ENCODE assay signal across 13 cellular contexts in genomic region chr4:41476310-41476709, GRCh38.
"Had no signal": no experiment of that assay in that cellular context is flagged by ENCODE, and none has a peak within 500 bp of the region (broad histone marks: within the 10 kb centered on the region; RNA-seq: fewer than 3 reads in every experiment).

No MANE protein-coding gene starts in this region.

- H3K27ac Mint-ChIP-seq: activated T-helper 17 cell treated with anti-CD3 and anti-CD28 coated beads, Interleukin-2, amount 50 U/mL, for 72 hours; endodermal cell; mesothelial cell of epicardium; stimulated activated naive CD8-positive, alpha-beta T cell treated with anti-CD3 and anti-CD28 coated beads, Interleukin-15, amount 100 ng/mL, for 72 hours had no signal

- H3K27me3 Mint-ChIP-seq: stimulated activated naive CD8-positive, alpha-beta T cell treated with anti-CD3 and anti-CD28 coated beads, Interleukin-15, amount 100 ng/mL, for 72 hours had no signal

- H3K36me3 Mint-ChIP-seq: mesothelial cell of epicardium had no signal

- H3K36me3 ChIP-seq: gastroesophageal sphincter, heart right ventricle, WERI-Rb-1 had no signal

- H3K4me1 Mint-ChIP-seq: activated T-helper 17 cell treated with anti-CD3 and anti-CD28 coated beads, Interleukin-2, amount 50 U/mL, for 72 hours; stimulated activated naive CD8-positive, alpha-beta T cell treated with anti-CD3 and anti-CD28 coated beads, Interleukin-15, amount 100 ng/mL, for 72 hours had no signal

- H3K4me3 Mint-ChIP-seq: activated T-helper 17 cell treated with anti-CD3 and anti-CD28 coated beads, Interleukin-2, amount 50 U/mL, for 72 hours; endodermal cell; mesothelial cell of epicardium; stimulated activated naive CD8-positive, alpha-beta T cell treated with anti-CD3 and anti-CD28 coated beads, Interleukin-15, amount 100 ng/mL, for 72 hours had no signal

- H3K9me3 ChIP-seq: gastroesophageal sphincter, heart right ventricle, testis had no signal

- ATAC-seq: activated T-helper 17 cell treated with anti-CD3 and anti-CD28 coated beads, Interleukin-2, amount 50 U/mL, for 72 hours; gastroesophageal sphincter; left cardiac atrium; sciatic nerve; stimulated activated naive CD8-positive, alpha-beta T cell treated with anti-CD3 and anti-CD28 coated beads, Interleukin-15, amount 100 ng/mL, for 72 hours had no signal

- H3K27me3 ChIP-seq: gastroesophageal sphincter, heart right ventricle, testis had no signal

- H3K4me1 ChIP-seq: testis had no signal

- H3K9me3 Mint-ChIP-seq: activated T-helper 17 cell treated with anti-CD3 and anti-CD28 coated beads, Interleukin-2, amount 50 U/mL, for 72 hours; endodermal cell; mesothelial cell of epicardium; stimulated activated naive CD8-positive, alpha-beta T cell treated with anti-CD3 and anti-CD28 coated beads, Interleukin-15, amount 100 ng/mL, for 72 hours had no signal

- DNase-seq: activated CD4-positive, alpha-beta T cell treated with anti-CD3 and anti-CD28 coated beads, Interleukin-2, amount 50 U/mL, for 48 hours; activated naive CD4-positive, alpha-beta T cell treated with Interleukin-2 at 50 U/mL for 16 hours; endodermal cell; heart right ventricle; left cardiac atrium; stimulated activated naive CD8-positive, alpha-beta T cell treated with anti-CD3 and anti-CD28 coated beads, Interleukin-15, amount 100 ng/mL, for 72 hours; testis; WERI-Rb-1 had no signal

- H3K4me3 ChIP-seq: gastroesophageal sphincter, heart right ventricle, lung, testis had no signal

- H3K27ac ChIP-seq: gastroesophageal sphincter, testis, WERI-Rb-1 had no signal
